In the genomic region with DNA sequence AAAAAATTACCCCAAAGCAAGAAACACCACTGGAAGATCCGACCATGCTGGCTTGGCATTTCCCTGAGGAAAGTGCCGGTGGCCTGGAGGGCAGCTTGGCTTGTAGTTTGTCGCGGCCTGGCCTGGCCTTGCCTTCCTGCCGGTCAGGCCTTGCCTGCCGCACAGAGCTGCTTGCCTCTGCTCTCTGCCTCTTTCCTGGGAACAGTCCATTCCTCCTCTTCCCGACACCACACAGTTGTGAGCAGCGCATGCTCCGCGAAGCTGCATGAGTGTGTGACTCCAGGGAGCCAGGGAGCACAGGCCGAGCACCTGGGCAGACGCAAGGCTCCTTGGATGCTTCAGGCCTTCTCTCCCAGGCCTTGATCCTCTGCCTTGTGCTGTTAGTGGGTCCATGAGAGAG, we compare ENCODE assay signal across 1 cellular context.
TF ChIP-seq lines count a peak whose summit lies in the region.

No MANE protein-coding gene starts in this region.

TF ChIP-seq in HepG2, 621 proteins besides CTCF, POLR2A, EP300 and RAD21:
- TF ChIP-seq RNF2 (conservative IDR thresholded peaks at IDR 0.05; ENCODE audit: low read depth), result no peak
- peak; percentile 65 for TF ChIP-seq AGO2 (optimal IDR thresholded peaks at IDR 0.05; ENCODE audit: low read depth, low read length)
- no peak for TF ChIP-seq ZNF24 (IDR thresholded peaks at IDR 0.05)
- no peak for TF ChIP-seq PHF5A (CRISPR knock-in tag; IDR thresholded peaks at IDR 0.05; ENCODE audit: low read depth, unreplicated experiment)
- TF ChIP-seq, protein P1, sequence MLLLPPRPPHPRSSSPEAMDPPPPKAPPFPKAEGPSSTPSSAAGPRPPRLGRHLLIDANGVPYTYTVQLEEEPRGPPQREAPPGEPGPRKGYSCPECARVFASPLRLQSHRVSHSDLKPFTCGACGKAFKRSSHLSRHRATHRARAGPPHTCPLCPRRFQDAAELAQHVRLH (CRISPR knock-in tag; IDR thresholded peaks at IDR 0.05; ENCODE audit: borderline replicate concordance, low read depth), result no peak
- TF ChIP-seq NPAS2 (CRISPR knock-in tag; IDR thresholded peaks at IDR 0.05; ENCODE audit: borderline replicate concordance), result no peak
- TF ChIP-seq, protein P2, sequence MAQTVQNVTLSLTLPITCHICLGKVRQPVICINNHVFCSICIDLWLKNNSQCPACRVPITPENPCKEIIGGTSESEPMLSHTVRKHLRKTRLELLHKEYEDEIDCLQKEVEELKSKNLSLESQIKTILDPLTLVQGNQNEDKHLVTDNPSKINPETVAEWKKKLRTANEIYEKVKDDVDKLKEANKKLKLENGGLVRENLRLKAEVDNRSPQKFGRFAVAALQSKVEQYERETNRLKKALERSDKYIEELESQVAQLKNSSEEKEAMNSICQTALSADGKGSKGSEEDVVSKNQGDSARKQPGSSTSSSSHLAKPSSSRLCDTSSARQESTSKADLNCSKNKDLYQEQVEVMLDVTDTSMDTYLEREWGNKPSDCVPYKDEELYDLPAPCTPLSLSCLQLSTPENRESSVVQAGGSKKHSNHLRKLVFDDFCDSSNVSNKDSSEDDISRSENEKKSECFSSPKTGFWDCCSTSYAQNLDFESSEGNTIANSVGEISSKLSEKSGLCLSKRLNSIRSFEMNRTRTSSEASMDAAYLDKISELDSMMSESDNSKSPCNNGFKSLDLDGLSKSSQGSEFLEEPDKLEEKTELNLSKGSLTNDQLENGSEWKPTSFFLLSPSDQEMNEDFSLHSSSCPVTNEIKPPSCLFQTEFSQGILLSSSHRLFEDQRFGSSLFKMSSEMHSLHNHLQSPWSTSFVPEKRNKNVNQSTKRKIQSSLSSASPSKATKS (CRISPR knock-in tag; IDR thresholded peaks at IDR 0.05), result no peak
